In genomic region chr5:180093651-180094382, GRCh38 we compare ENCODE assay signal across 18 cellular contexts. TPM values are rescaled to one million over a fixed set of nuclear protein-coding genes. Genes with fewer than 3 reads are reported as not detected.
DNase-seq lines count a peak whose midpoint lies in the region; ATAC-seq and TF ChIP-seq lines count a peak whose summit lies in the region.
"Had no signal": no experiment of that assay in that cellular context is flagged by ENCODE, and none has a peak within 500 bp of the region (broad histone marks: within the 10 kb centered on the region; RNA-seq: fewer than 3 reads in every experiment).

No MANE protein-coding gene starts in this region.

- POLR2A ChIA-PET in naive thymus-derived CD4-positive, alpha-beta T cell (lab: Charles Lee): no interaction called here
- POLR2A ChIA-PET in activated CD8-positive, alpha-beta T cell treated with anti-CD3 and anti-CD28 coated beads for 36 hours (lab: Charles Lee): no interaction called here

- H3K9me3 ChIP-seq in naive thymus-derived CD4-positive, alpha-beta T cell (ENCODE audit: control insufficient read depth in 2 of 3, low read length in 3 of 3): no peaks in the 10 kb centered on the region
- H3K9me3 ChIP-seq: thyroid gland had no signal

- DNase-seq in HUDEP-2 (lab: John Stamatoyannopoulos, UW; ENCODE audit: unreplicated experiment in 76 of 76) (peak in 71 of 76 experiments; percentile 10 to 90 (median 74)), NCI-H82 treated with DMSO at 0.1 percent for 48 hours (lab: John Stamatoyannopoulos, UW; ENCODE audit: unreplicated experiment) (peak; percentile 16), COLO829 (ENCODE audit: low spot score) (no peak), nephron progenitor cell (no peak)
- no peak for DNase-seq in naive thymus-derived CD4-positive, alpha-beta T cell
- no peak for DNase-seq in activated CD8-positive, alpha-beta T cell treated with anti-CD3 and anti-CD28 coated beads for 36 hours
- DNase-seq: activated CD4-positive, alpha-beta T cell treated with anti-CD3 and anti-CD28 coated beads, Interleukin-2, amount 10 ng/mL, durations not matched to agents 7 days and 5 days; activated T-cell treated with anti-CD3 and anti-CD28 coated beads, Interleukin-2, amount 50 U/mL, for 48 hours; CD4-positive, CD25-positive, alpha-beta regulatory T cell; kidney glomerular epithelial cell; naive B cell; NCI-H1092; NCI-H345; stimulated activated CD4-positive, alpha-beta T cell treated with anti-CD3 and anti-CD28 coated beads, Interleukin-2, amount 100 ng/mL, for 24 hours; T-helper 1 cell; thyroid gland had no signal

- no peaks in the 10 kb centered on the region for H3K27me3 ChIP-seq in naive thymus-derived CD4-positive, alpha-beta T cell (ENCODE audit: control insufficient read depth in 2 of 2, insufficient read depth in 2 of 2, low read length in 2 of 2)
- H3K27me3 ChIP-seq: thyroid gland had no signal

- intact Hi-C loops in dendritic cell treated with granulocyte-macrophage colony-stimulating factor and Interleukin-4, amounts not matched to agents 40 ng/mL and 50 ng/mL, for 4 days (cut with micrococcal nuclease): loop anchor here (5.0 kb wide), 1 partner anchor 292 kb away; no protein-coding TSS in a partner anchor
- intact Hi-C loops in naive thymus-derived CD4-positive, alpha-beta T cell (cut with micrococcal nuclease): loop anchor here in 1 of 2 donors (5.0 kb wide), 3 partner anchors 172 to 927 kb away; no protein-coding TSS in a partner anchor
- intact Hi-C loops in activated CD8-positive, alpha-beta T cell treated with anti-CD3 and anti-CD28 coated beads for 36 hours (cut with micrococcal nuclease): no loop called here

- H3K27me3 Mint-ChIP-seq in dendritic cell treated with granulocyte-macrophage colony-stimulating factor and Interleukin-4, amounts not matched to agents 40 ng/mL and 50 ng/mL, for 4 days: peaks cover 5% of the 10 kb centered on the region
- peaks cover 0 to 11% (median 3%) of the 10 kb centered on the region in 5 donors for H3K27me3 Mint-ChIP-seq in naive thymus-derived CD4-positive, alpha-beta T cell
- H3K27me3 Mint-ChIP-seq in activated CD8-positive, alpha-beta T cell treated with anti-CD3 and anti-CD28 coated beads for 36 hours: no peaks in the 10 kb centered on the region
- H3K27me3 Mint-ChIP-seq in nephron progenitor cell (ENCODE audit: low read depth, poor library complexity): peaks cover 20% of the 10 kb centered on the region

- H3K9me3 Mint-ChIP-seq in dendritic cell treated with granulocyte-macrophage colony-stimulating factor and Interleukin-4, amounts not matched to agents 40 ng/mL and 50 ng/mL, for 4 days: peaks cover 8% of the 10 kb centered on the region
- H3K9me3 Mint-ChIP-seq in naive thymus-derived CD4-positive, alpha-beta T cell: peaks cover 0 to 3% (median 0%) of the 10 kb centered on the region in 11 donors
- H3K9me3 Mint-ChIP-seq in activated CD8-positive, alpha-beta T cell treated with anti-CD3 and anti-CD28 coated beads for 36 hours: no peaks in the 10 kb centered on the region
- H3K9me3 Mint-ChIP-seq in nephron progenitor cell: peaks cover 10% of the 10 kb centered on the region
- H3K9me3 Mint-ChIP-seq: activated CD4-positive, alpha-beta T cell treated with anti-CD3 and anti-CD28 coated beads, Interleukin-2, amount 10 ng/mL, durations not matched to agents 7 days and 5 days; CD4-positive, CD25-positive, alpha-beta regulatory T cell; naive B cell had no signal

- H3K36me3 ChIP-seq in naive thymus-derived CD4-positive, alpha-beta T cell (ENCODE audit: control insufficient read depth in 2 of 3, insufficient read depth in 3 of 3, low read length in 3 of 3): no peaks in the 10 kb centered on the region
- H3K36me3 ChIP-seq: thyroid gland had no signal

- peak; percentile 49 for ATAC-seq in naive thymus-derived CD4-positive, alpha-beta T cell
- no peak for ATAC-seq in GM19035 (IDR thresholded peaks at IDR 0.05; ENCODE audit: unreplicated experiment)
- ATAC-seq in activated CD8-positive, alpha-beta T cell treated with anti-CD3 and anti-CD28 coated beads for 36 hours: no peak

- TF ChIP-seq CTCF in activated CD8-positive, alpha-beta T cell treated with anti-CD3 and anti-CD28 coated beads for 36 hours (IDR thresholded peaks at IDR 0.05): no peak
- no peak for TF ChIP-seq CTCF in nephron progenitor cell (IDR thresholded peaks at IDR 0.05)

- no peak overlapping the region for H3K4me3 ChIP-seq in naive thymus-derived CD4-positive, alpha-beta T cell (ENCODE audit: low read length)
- H3K4me3 ChIP-seq: thyroid gland had no signal

- H3K27ac ChIP-seq in naive thymus-derived CD4-positive, alpha-beta T cell (ENCODE audit: low read depth, low read length): no peak overlapping the region
- H3K27ac ChIP-seq: thyroid gland had no signal

- peaks cover 61% of the 10 kb centered on the region for H3K4me1 Mint-ChIP-seq in dendritic cell treated with granulocyte-macrophage colony-stimulating factor and Interleukin-4, amounts not matched to agents 40 ng/mL and 50 ng/mL, for 4 days (ENCODE audit: low read depth)
- peaks cover 0 to 16% (median 11%) of the 10 kb centered on the region in 7 donors for H3K4me1 Mint-ChIP-seq in naive thymus-derived CD4-positive, alpha-beta T cell
- H3K4me1 Mint-ChIP-seq in activated CD8-positive, alpha-beta T cell treated with anti-CD3 and anti-CD28 coated beads for 36 hours (ENCODE audit: low read depth): no peaks in the 10 kb centered on the region
- H3K4me1 Mint-ChIP-seq in nephron progenitor cell: peaks cover 34% of the 10 kb centered on the region

- H3K27ac Mint-ChIP-seq in dendritic cell treated with granulocyte-macrophage colony-stimulating factor and Interleukin-4, amounts not matched to agents 40 ng/mL and 50 ng/mL, for 4 days: peak overlapping the region; percentile 92
- H3K27ac Mint-ChIP-seq in naive thymus-derived CD4-positive, alpha-beta T cell: peak overlapping the region in 2 of 9 donors; percentile 22 to 53
- H3K27ac Mint-ChIP-seq in activated CD8-positive, alpha-beta T cell treated with anti-CD3 and anti-CD28 coated beads for 36 hours: no peak overlapping the region
- H3K27ac Mint-ChIP-seq in nephron progenitor cell: no peak overlapping the region
- H3K27ac Mint-ChIP-seq: activated CD4-positive, alpha-beta T cell treated with anti-CD3 and anti-CD28 coated beads, Interleukin-2, amount 10 ng/mL, durations not matched to agents 7 days and 5 days had no signal

- CTCF ChIA-PET in naive thymus-derived CD4-positive, alpha-beta T cell (lab: Charles Lee): no interaction called here
- CTCF ChIA-PET in activated CD8-positive, alpha-beta T cell treated with anti-CD3 and anti-CD28 coated beads for 36 hours (lab: Charles Lee): interaction anchor here (2.1 kb wide), 1 partner anchor 235 kb away, joined by 5 read pairs; no protein-coding TSS in a partner anchor

- no peaks in the 10 kb centered on the region for H3K36me3 Mint-ChIP-seq in dendritic cell treated with granulocyte-macrophage colony-stimulating factor and Interleukin-4, amounts not matched to agents 40 ng/mL and 50 ng/mL, for 4 days (ENCODE audit: low read depth)
- H3K36me3 Mint-ChIP-seq in naive thymus-derived CD4-positive, alpha-beta T cell: no peaks in the 10 kb centered on the region
- no peaks in the 10 kb centered on the region for H3K36me3 Mint-ChIP-seq in activated CD8-positive, alpha-beta T cell treated with anti-CD3 and anti-CD28 coated beads for 36 hours (ENCODE audit: low read depth)
- H3K36me3 Mint-ChIP-seq in nephron progenitor cell (ENCODE audit: low read depth): peaks cover 6% of the 10 kb centered on the region
- H3K36me3 Mint-ChIP-seq: CD4-positive, CD25-positive, alpha-beta regulatory T cell; naive B cell had no signal

- H3K4me3 Mint-ChIP-seq in dendritic cell treated with granulocyte-macrophage colony-stimulating factor and Interleukin-4, amounts not matched to agents 40 ng/mL and 50 ng/mL, for 4 days: peak overlapping the region; percentile 11
- H3K4me3 Mint-ChIP-seq in naive thymus-derived CD4-positive, alpha-beta T cell: peak overlapping the region in 1 of 10 donors; percentile 32
- H3K4me3 Mint-ChIP-seq in activated CD8-positive, alpha-beta T cell treated with anti-CD3 and anti-CD28 coated beads for 36 hours: no peak overlapping the region
- H3K4me3 Mint-ChIP-seq in nephron progenitor cell: no peak overlapping the region
- H3K4me3 Mint-ChIP-seq: activated CD4-positive, alpha-beta T cell treated with anti-CD3 and anti-CD28 coated beads, Interleukin-2, amount 10 ng/mL, durations not matched to agents 7 days and 5 days; CD4-positive, CD25-positive, alpha-beta regulatory T cell had no signal

- peaks cover 6% of the 10 kb centered on the region in 2 donors for H3K4me1 ChIP-seq in naive thymus-derived CD4-positive, alpha-beta T cell (ENCODE audit: control insufficient read depth in 2 of 2, insufficient read depth in 2 of 2, low read length in 2 of 2)

RNA-seq across cellular contexts. Expression of gene RNF130, which starts 22.3 kb away (rescaled TPM):
- 10 to 100 TPM in 4 of 5 experiments, 1 to 10 TPM in 1; 3.6 to 76.3 (median 23.3) TPM for total RNA-seq in naive thymus-derived CD4-positive, alpha-beta T cell
- 10 to 100 TPM; 14.8 to 18.1 TPM for polyA plus RNA-seq in naive thymus-derived CD4-positive, alpha-beta T cell
- 10 to 100 TPM; 10.1 to 10.6 TPM for total RNA-seq in activated CD8-positive, alpha-beta T cell treated with anti-CD3 and anti-CD28 coated beads for 36 hours

Comparison
In these comparisons a context has a peak if more than half of its experiments do, and no peak if none do; other contexts are left out.
1. DNase-seq: peak in HUDEP-2 (71 of 76) and NCI-H82 treated with DMSO at 0.1 percent for 48 hours (single experiment); none in naive thymus-derived CD4-positive, alpha-beta T cell (0 of 9), COLO829 (single experiment), activated CD8-positive, alpha-beta T cell treated with anti-CD3 and anti-CD28 coated beads for 36 hours (single experiment) and nephron progenitor cell (single experiment).